21 cellular contexts compared by ENCODE assay signal in the genomic region with DNA sequence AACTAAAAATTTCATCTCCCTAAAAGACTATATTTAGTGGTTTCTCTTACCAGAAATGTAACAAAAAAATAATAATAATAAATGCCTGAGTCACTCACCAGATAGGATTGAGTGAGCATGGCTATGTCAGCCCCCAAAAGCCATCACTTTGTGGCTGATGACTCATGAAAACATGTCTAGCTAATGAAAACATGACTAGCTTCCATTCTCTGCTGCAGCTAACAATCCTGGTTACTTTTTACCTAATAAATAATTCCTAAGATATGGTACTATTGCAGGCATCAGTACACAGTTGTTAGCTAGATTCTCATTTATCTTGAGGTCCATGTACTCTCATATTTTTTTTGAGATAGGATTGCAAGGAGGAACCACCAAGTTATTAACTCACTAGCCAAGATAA.
DNase-seq lines count a peak whose midpoint lies in the region; TF ChIP-seq lines count a peak whose summit lies in the region.
"Had no signal": no experiment of that assay in that cellular context is flagged by ENCODE, and none has a peak within 500 bp of the region (broad histone marks: within the 10 kb centered on the region; RNA-seq: fewer than 3 reads in every experiment).

No MANE protein-coding gene starts in this region.

- H3K36me3 ChIP-seq in mammary epithelial cell (ENCODE audit: insufficient read depth, low read length) = peaks cover 2% of the 10 kb centered on the region
- no peaks in the 10 kb centered on the region for H3K36me3 ChIP-seq in kidney epithelial cell (ENCODE audit: control insufficient read depth, insufficient read depth, low read length)
- no peaks in the 10 kb centered on the region for H3K36me3 ChIP-seq in HAP-1 (replicated peaks)

- no peak overlapping the region for H3K18ac ChIP-seq in H9 (ENCODE audit: insufficient read length, low read depth, low read length)

- H2BK20ac ChIP-seq in H9 (ENCODE audit: low read depth, low read length, poor library complexity, severe bottlenecking) = no peak overlapping the region

- no peak overlapping the region for H2BK12ac ChIP-seq in H9 (ENCODE audit: insufficient read length, low read depth, low read length)

- no peak overlapping the region for H2BK15ac ChIP-seq in H9 (ENCODE audit: low read depth, low read length)

- no peaks in the 10 kb centered on the region for H3K36me3 Mint-ChIP-seq in H9 (ENCODE audit: insufficient read depth in 1 of 3, low read depth in 3 of 3)

- H3K27ac ChIP-seq in mammary epithelial cell (ENCODE audit: insufficient read depth, low read depth, low read length) = no peak overlapping the region
- H3K27ac ChIP-seq in H9 (ENCODE audit: insufficient read length, low read depth, low read length) = no peak overlapping the region
- H3K27ac ChIP-seq: A549 had no signal

- H3K4me3 ChIP-seq in mammary epithelial cell (replicated peaks in 1 of 3; ENCODE audit: insufficient read depth in 1 of 3, low read depth in 2 of 3, low read length in 3 of 3) (no peak overlapping the region), kidney epithelial cell (ENCODE audit: low read depth, low read length) (no peak overlapping the region), HAP-1 (no peak overlapping the region)
- H3K4me3 ChIP-seq: A549 had no signal

- no peak overlapping the region for H4K91ac ChIP-seq in H9 (ENCODE audit: insufficient read length, low read depth, low read length)

- H4K5ac ChIP-seq in H9 (ENCODE audit: insufficient read length, low read depth, low read length) = no peak overlapping the region

- DNase-seq in COLO829 (ENCODE audit: low spot score) = peak; percentile 23
- DNase-seq in OCI-M1 (lab: John Stamatoyannopoulos, UW) = peak; percentile 18
- peak; percentile 65 for DNase-seq in mammary epithelial cell
- peak; percentile 78 for DNase-seq in kidney epithelial cell (ENCODE audit: low read depth)
- no peak for DNase-seq in activated T-cell treated with anti-CD3 and anti-CD28 coated beads, Interleukin-2, amount 50 U/mL, for 48 hours
- DNase-seq in HAP-1 (ENCODE audit: low spot score in 2 of 2) = no peak
- DNase-seq in H9 = no peak
- DNase-seq in mesenteric fat pad (ENCODE audit: low spot score) = no peak
- DNase-seq: activated CD4-positive, CD25-positive, alpha-beta regulatory T cell; activated CD8-positive, alpha-beta memory T cell treated with anti-CD3 and anti-CD28 coated beads for 24 hours; C1 segment of cervical spinal cord; effector CD4-positive, alpha-beta T cell; HFFc6; hypothalamus; left cardiac atrium; midbrain; NCI-H1694; NCI-H345 had no signal

- TF ChIP-seq CTCF in mammary epithelial cell (conservative IDR thresholded peaks at IDR 0.05 in 1 of 2, IDR thresholded peaks at IDR 0.05 in 1 of 2; ENCODE audit: extremely low read depth in 1 of 2, insufficient read depth in 1 of 2, low read depth in 1 of 2, low read length in 2 of 2) = no peak
- no peak for TF ChIP-seq CTCF in kidney epithelial cell (IDR thresholded peaks at IDR 0.05; ENCODE audit: insufficient read depth, low read length, poor library complexity, severe bottlenecking)
- TF ChIP-seq CTCF in H9 (conservative IDR thresholded peaks at IDR 0.05) = no peak

- no peaks in the 10 kb centered on the region for H3K9me3 Mint-ChIP-seq in H9
- H3K9me3 Mint-ChIP-seq: central memory CD8-positive, alpha-beta T cell had no signal

- H2BK5ac ChIP-seq in H9 (ENCODE audit: insufficient read length, low read length) = no peak overlapping the region

- no TSS peak for BruUV-seq in mammary epithelial cell (replicated peaks; lab: Mats Ljungman, UMichigan)

- peaks cover 6 to 13% of the 10 kb centered on the region in 2 experiments for H3K4me1 Mint-ChIP-seq in H9
- H3K4me1 Mint-ChIP-seq: central memory CD8-positive, alpha-beta T cell had no signal

- H3K4me2 ChIP-seq in mammary epithelial cell (ENCODE audit: insufficient read depth, low read depth, low read length) (no peak overlapping the region), H9 (ENCODE audit: insufficient read depth, insufficient read length, low read length) (no peak overlapping the region)
- H3K4me2 ChIP-seq: A549 had no signal

- H4K20me1 ChIP-seq in mammary epithelial cell (ENCODE audit: insufficient read depth, low read length) = no peaks in the 10 kb centered on the region
- H4K20me1 ChIP-seq in H9 (ENCODE audit: control insufficient read depth, insufficient read depth, insufficient read length) = no peaks in the 10 kb centered on the region

- H3K27ac Mint-ChIP-seq in H9 = no peak overlapping the region
- H3K27ac Mint-ChIP-seq: HFFc6, progenitor cell of endocrine pancreas had no signal

- CTCF ChIA-PET in mammary epithelial cell (lab: Charles Lee; ENCODE audit: low non-redundant PET) = no interaction called here

- no peak overlapping the region for H2AK5ac ChIP-seq in H9 (ENCODE audit: insufficient read length, low read length)

- H3K4ac ChIP-seq in H9 (ENCODE audit: low read depth, low read length) = no peak overlapping the region

- peak overlapping the region; percentile 40 for H2AFZ ChIP-seq in mammary epithelial cell (ENCODE audit: low read depth, low read length)
- no peak overlapping the region for H2AFZ ChIP-seq in H9 (ENCODE audit: low read length)

- no peaks in the 10 kb centered on the region for H3K27me3 Mint-ChIP-seq in H9 (ENCODE audit: low read depth)
- H3K27me3 Mint-ChIP-seq: central memory CD8-positive, alpha-beta T cell; progenitor cell of endocrine pancreas had no signal

- no peak overlapping the region for H3K4me3 Mint-ChIP-seq in H9
- H3K4me3 Mint-ChIP-seq: central memory CD8-positive, alpha-beta T cell; HFFc6 had no signal

- H4K8ac ChIP-seq in H9 (replicated peaks; ENCODE audit: insufficient read length, low read depth, low read length) = no peak overlapping the region

- H3K23ac ChIP-seq in H9 (ENCODE audit: insufficient read length, low read depth, low read length) = no peak overlapping the region

- no peak overlapping the region for H3T11ph ChIP-seq in H9 (ENCODE audit: low read length)

- H3K27me3 ChIP-seq in mammary epithelial cell (ENCODE audit: insufficient read depth, low read length) (no peaks in the 10 kb centered on the region), kidney epithelial cell (ENCODE audit: control insufficient read depth, insufficient read depth, low read length) (no peaks in the 10 kb centered on the region), HAP-1 (ENCODE audit: low read depth) (no peaks in the 10 kb centered on the region), H9 (ENCODE audit: insufficient read depth, low read length) (no peaks in the 10 kb centered on the region)

- intact Hi-C loops in mammary epithelial cell (cut with micrococcal nuclease) = no loop called here

- H2BK120ac ChIP-seq in H9 (ENCODE audit: low read depth, low read length, poor library complexity, severe bottlenecking) = no peak overlapping the region

- dilution Hi-C loops in mammary epithelial cell (cut with HindIII; ENCODE audit: low sequenced_read_pairs) = no loop called here

- H3K9me3 ChIP-seq in mammary epithelial cell (replicated peaks; ENCODE audit: insufficient read depth, low read length) (no peaks in the 10 kb centered on the region), HAP-1 (no peaks in the 10 kb centered on the region), H9 (ENCODE audit: control insufficient read depth, low read depth, low read length) (no peaks in the 10 kb centered on the region)
- H3K9me3 ChIP-seq: A549 had no signal

- in situ Hi-C loops in mammary epithelial cell (cut with MboI; ENCODE audit: low sequenced_read_pairs in 2 of 2) = no loop called here
- in situ Hi-C loops in HAP-1 (cut with MboI; ENCODE audit: low sequenced_read_pairs) = loop anchor here (25.0 kb wide), 1 partner anchor 103 kb away; no protein-coding TSS in a partner anchor

- H3K4me1 ChIP-seq in mammary epithelial cell (ENCODE audit: insufficient read depth, low read length) = peaks cover 6% of the 10 kb centered on the region
- peaks cover 3% of the 10 kb centered on the region; the same call in 1 of the 2 replicates for H3K4me1 ChIP-seq in HAP-1
- no peaks in the 10 kb centered on the region for H3K4me1 ChIP-seq in H9 (ENCODE audit: insufficient read depth, low read length)
- H3K4me1 ChIP-seq: A549 had no signal

- H3K9ac ChIP-seq in mammary epithelial cell (ENCODE audit: insufficient read depth, low read length) (no peak overlapping the region), H9 (ENCODE audit: extremely low read depth, insufficient read length, low read length) (no peak overlapping the region)

- H3K79me2 ChIP-seq in mammary epithelial cell (ENCODE audit: insufficient read depth, low read length) (no peaks in the 10 kb centered on the region), H9 (ENCODE audit: insufficient read depth, low read length) (no peaks in the 10 kb centered on the region)

- H3K14ac ChIP-seq in H9 (ENCODE audit: insufficient read depth, low read length) = no peak overlapping the region

- no peaks in the 10 kb centered on the region for H3K23me2 ChIP-seq in H9 (ENCODE audit: insufficient read length, low read depth, low read length, poor library complexity, severe bottlenecking)

- H3K79me1 ChIP-seq in H9 (ENCODE audit: insufficient read depth, low read depth, low read length, poor library complexity, severe bottlenecking) = no peaks in the 10 kb centered on the region

- H3K56ac ChIP-seq in H9 (ENCODE audit: insufficient read length, low read depth, low read length) = no peak overlapping the region

Comparison
In these comparisons a context has a peak if more than half of its experiments do, and no peak if none do; other contexts are left out.
1. DNase-seq: peak in COLO829 (single experiment), OCI-M1 (single experiment), mammary epithelial cell (single experiment) and kidney epithelial cell (single experiment); none in activated T-cell treated with anti-CD3 and anti-CD28 coated beads, Interleukin-2, amount 50 U/mL, for 48 hours (0 of 2), HAP-1 (0 of 2), H9 (single experiment) and mesenteric fat pad (single experiment).